20 cellular contexts compared by ENCODE assay signal in genomic region chr3:134817297-134817696, GRCh38. TPM values are rescaled to one million over a fixed set of nuclear protein-coding genes. Genes with fewer than 3 reads are reported as not detected.
A peak's percentile ranks its signal among the peaks of the same experiment; 100 is the strongest.
DNase-seq lines count a peak whose midpoint lies in the region; ATAC-seq and TF ChIP-seq lines count a peak whose summit lies in the region.
"Had no signal": no experiment of that assay in that cellular context is flagged by ENCODE, and none has a peak within 500 bp of the region (broad histone marks: within the 10 kb centered on the region; RNA-seq: fewer than 3 reads in every experiment).

No MANE protein-coding gene starts in this region.

- no peak overlapping the region for H3K4me3 ChIP-seq in CD8-positive, alpha-beta T cell (ENCODE audit: low read depth, low read length)
- H3K4me3 ChIP-seq in ovary (no peak overlapping the region), GM23248 (no peak overlapping the region)
- H3K4me3 ChIP-seq: dorsolateral prefrontal cortex, esophagus muscularis mucosa, SJCRH30 had no signal

- no peaks in the 10 kb centered on the region for H3K4me1 ChIP-seq in CD8-positive, alpha-beta T cell (ENCODE audit: insufficient read depth, low read length)
- no peaks in the 10 kb centered on the region for H3K4me1 ChIP-seq in ovary (ENCODE audit: insufficient read depth)
- H3K4me1 ChIP-seq in GM23248 (ENCODE audit: insufficient read depth), result no peaks in the 10 kb centered on the region
- H3K4me1 ChIP-seq: esophagus muscularis mucosa, SJCRH30 had no signal

- H2AFZ ChIP-seq in GM23248, result no peak overlapping the region

- no peaks in the 10 kb centered on the region for H3K4me1 Mint-ChIP-seq in CD8-positive, alpha-beta T cell (ENCODE audit: low read depth)
- H3K4me1 Mint-ChIP-seq: immature natural killer cell had no signal

- H3K4me2 ChIP-seq in GM23248 (ENCODE audit: unreplicated experiment), result no peak overlapping the region

- no peaks in the 10 kb centered on the region for H3K36me3 ChIP-seq in CD8-positive, alpha-beta T cell (ENCODE audit: insufficient read depth, low read length)
- H3K36me3 ChIP-seq in ovary (no peaks in the 10 kb centered on the region), GM23248 (ENCODE audit: low read depth) (no peaks in the 10 kb centered on the region)
- H3K36me3 ChIP-seq: brain microvascular endothelial cell, esophagus muscularis mucosa, SJCRH30 had no signal

- intact Hi-C loops in CD8-positive, alpha-beta T cell (cut with DNase I, micrococcal nuclease), result no loop called here
- intact Hi-C loops in ovary (cut with DNase I), result loop anchor here in 1 of 4 donors (5.0 kb wide), 1 partner anchor 1775 kb away; no protein-coding TSS in a partner anchor

- no peaks in the 10 kb centered on the region for H3F3A ChIP-seq in GM23248 (ENCODE audit: insufficient read depth)

- no peak for TF ChIP-seq POLR2A in ovary (IDR thresholded peaks at IDR 0.05)

- H3K9me3 ChIP-seq in CD8-positive, alpha-beta T cell (ENCODE audit: low read length), result no peaks in the 10 kb centered on the region
- H3K9me3 ChIP-seq in ovary (no peaks in the 10 kb centered on the region), GM23248 (ENCODE audit: low read depth) (no peaks in the 10 kb centered on the region)
- H3K9me3 ChIP-seq: esophagus muscularis mucosa, SJCRH30 had no signal

- no peaks in the 10 kb centered on the region for H3K9me3 Mint-ChIP-seq in CD8-positive, alpha-beta T cell
- H3K9me3 Mint-ChIP-seq: nephron had no signal

- CTCF ChIA-PET in CD8-positive, alpha-beta T cell (lab: Charles Lee), result interaction anchor here (0.7 kb wide), 1 partner anchor 13 kb away, joined by 3 read pairs; no protein-coding TSS in a partner anchor

- H3K27ac ChIP-seq in CD8-positive, alpha-beta T cell (ENCODE audit: low read depth, low read length), result no peak overlapping the region
- H3K27ac ChIP-seq in ovary, result no peak overlapping the region
- no peak overlapping the region for H3K27ac ChIP-seq in GM23248
- H3K27ac ChIP-seq: brain microvascular endothelial cell, esophagus muscularis mucosa, SJCRH30 had no signal

- no peak overlapping the region for H3K4me3 Mint-ChIP-seq in CD8-positive, alpha-beta T cell
- H3K4me3 Mint-ChIP-seq: activated naive CD8-positive, alpha-beta T cell; immature natural killer cell; nephron had no signal

- TF ChIP-seq EP300 in ovary (IDR thresholded peaks at IDR 0.05), result no peak

- in situ Hi-C loops in GM23248 (cut with MboI), result no loop called here

- WGBS in ovary, 3 donors, result 87% methylated on average over 6 of the region's 6 CpGs
- WGBS in GM23248 (ENCODE audit: low coverage in 1 of 2, low lambda C conversion rate in 2 of 2, missing lambda C conversion rate in 2 of 2), 2 experiments, result 92 to 95% methylated on average over 6 of the region's 6 CpGs

- H3K9ac ChIP-seq in GM23248, result no peak overlapping the region

- no peaks in the 10 kb centered on the region for H3K36me3 Mint-ChIP-seq in CD8-positive, alpha-beta T cell
- H3K36me3 Mint-ChIP-seq: activated naive CD8-positive, alpha-beta T cell; immature natural killer cell had no signal

- H3K27ac Mint-ChIP-seq in CD8-positive, alpha-beta T cell, result no peak overlapping the region
- H3K27ac Mint-ChIP-seq: activated naive CD8-positive, alpha-beta T cell; immature natural killer cell; nephron had no signal

- H3K27me3 Mint-ChIP-seq in CD8-positive, alpha-beta T cell (ENCODE audit: low read depth), result peaks cover 2% of the 10 kb centered on the region

- no peaks in the 10 kb centered on the region for H3K27me3 ChIP-seq in CD8-positive, alpha-beta T cell (ENCODE audit: insufficient read depth, low read length)
- H3K27me3 ChIP-seq in ovary, result no peaks in the 10 kb centered on the region
- H3K27me3 ChIP-seq in GM23248 (replicated peaks; ENCODE audit: insufficient read depth), result no peaks in the 10 kb centered on the region
- H3K27me3 ChIP-seq: brain microvascular endothelial cell, dorsolateral prefrontal cortex, esophagus muscularis mucosa, SJCRH30 had no signal

- POLR2A ChIA-PET in CD8-positive, alpha-beta T cell (lab: Charles Lee), result no interaction called here

- H4K20me1 ChIP-seq in GM23248 (ENCODE audit: insufficient read depth), result no peaks in the 10 kb centered on the region

- DNase-seq in cerebellar cortex (ENCODE audit: low spot score) (peak; percentile 87), ovary (no peak), GM23248 (no peak)
- no peak for DNase-seq in stimulated activated naive CD4-positive, alpha-beta T cell (lab: John Stamatoyannopoulos, UW)
- no peak for DNase-seq in CD8-positive, alpha-beta T cell
- DNase-seq: activated CD4-positive, alpha-beta T cell treated with anti-CD3 and anti-CD28 coated beads for 48 hours; brain microvascular endothelial cell; glutamatergic neuron; immature natural killer cell; NCI-H446 treated with DMSO at 0.1 percent for 48 hours; SJCRH30; stimulated activated CD4-positive, alpha-beta T cell treated with anti-CD3 and anti-CD28 coated beads, Interleukin-15, amount 100 ng/mL, for 24 hours; T1000 had no signal

- no peak for TF ChIP-seq CTCF in CD8-positive, alpha-beta T cell (IDR thresholded peaks at IDR 0.05)
- no peak for TF ChIP-seq CTCF in ovary (IDR thresholded peaks at IDR 0.05)

- peak; percentile 88 for ATAC-seq in GM18909 (IDR thresholded peaks at IDR 0.05; ENCODE audit: poor library complexity, unreplicated experiment)
- ATAC-seq in GM21619 (IDR thresholded peaks at IDR 0.05; ENCODE audit: unreplicated experiment), result peak; percentile 80
- ATAC-seq in HG03066 (IDR thresholded peaks at IDR 0.05; ENCODE audit: low read depth, unreplicated experiment), result peak; percentile 65
- ATAC-seq in CD8-positive, alpha-beta T cell, result no peak

- H3K9me2 ChIP-seq in GM23248 (ENCODE audit: insufficient read depth), result no peaks in the 10 kb centered on the region

- H3K79me2 ChIP-seq in GM23248 (ENCODE audit: insufficient read depth), result no peaks in the 10 kb centered on the region

RNA-seq across cellular contexts. Expression of gene EPHB1, which starts 22.2 kb away (rescaled TPM):
- not detected for total RNA-seq in CD8-positive, alpha-beta T cell
- 1 to 10 TPM in 4 of 7 donors, under 1 TPM in 3; 0.58 to 2.1 (median 1.0) TPM for total RNA-seq in ovary
- polyA plus RNA-seq in ovary (1 to 10 TPM in 1 of 2 donors, under 1 TPM in 1; 0.25 to 2.7 TPM), GM23248 (2016; fragmentation: Nextera tagmentation; extraction: Ambion mirVana) (0.81 and 1.1 TPM in 2 replicates)
- total RNA-seq in GM23248 (2014; rRNA removed; shearing (Covaris generic)), result 0.43 and 1.6 TPM in 2 replicates
